9 cellular contexts compared by ENCODE assay signal in genomic region chr1:10939654-10940450, GRCh38.
DNase-seq lines count a peak whose midpoint lies in the region; FAIRE-seq and TF ChIP-seq lines count a peak whose summit lies in the region.
"Had no signal": no experiment of that assay in that cellular context is flagged by ENCODE, and none has a peak within 500 bp of the region (broad histone marks: within the 10 kb centered on the region; RNA-seq: fewer than 3 reads in every experiment).

No MANE protein-coding gene starts in this region.

- no peaks in the 10 kb centered on the region for H3K36me3 ChIP-seq in mammary epithelial cell (ENCODE audit: insufficient read depth, low read length)
- H3K36me3 ChIP-seq in breast epithelium, result no peaks in the 10 kb centered on the region
- no peaks in the 10 kb centered on the region for H3K36me3 ChIP-seq in OCI-LY7 (ENCODE audit: insufficient read depth, low read length)
- H3K36me3 ChIP-seq in H1 (ENCODE audit: control insufficient read depth in 2 of 4, insufficient read depth in 4 of 4, low read length in 3 of 4), result no peaks in the 10 kb centered on the region
- H3K36me3 ChIP-seq: BE2C had no signal

- H3K27me3 Mint-ChIP-seq in type B pancreatic cell, result peaks cover 16% of the 10 kb centered on the region

- H3K4me1 Mint-ChIP-seq in type B pancreatic cell (ENCODE audit: unreplicated experiment), result peaks cover 23% of the 10 kb centered on the region

- no peaks in the 10 kb centered on the region for H3K79me1 ChIP-seq in H1 (ENCODE audit: low read depth, low read length)

- 0 out of 2 replicates have a peak overlapping the region, but pooled peaks have one; percentile 27 for H2BK12ac ChIP-seq in H1 (ENCODE audit: low read depth, low read length)

- no peak overlapping the region for H2BK120ac ChIP-seq in H1 (replicated peaks; ENCODE audit: low read depth, low read length)

- WGBS in mammary epithelial cell (ENCODE audit: low coverage, missing lambda C conversion rate), result 58% methylated on average over 17 of the region's 20 CpGs
- 86% methylated on average over 20 of the region's 20 CpGs; no CpG with 5 or more reads in 1 of the 2 experiments for WGBS in H1 (ENCODE audit: extremely low coverage in 1 of 2, insufficient coverage in 1 of 2, insufficient read length in 1 of 2, insufficient replicate concordance in 2 of 2, low coverage in 1 of 2, low lambda C conversion rate in 2 of 2, missing lambda C conversion rate in 1 of 2), 2 experiments

- H3K4me3 Mint-ChIP-seq in type B pancreatic cell, result peak overlapping the region; percentile 7

- no peak overlapping the region; the same call in 1 of the 2 replicates for H4K8ac ChIP-seq in H1 (ENCODE audit: extremely low read depth, insufficient read depth, low read length)

- H3K9me3 ChIP-seq in mammary epithelial cell (replicated peaks; ENCODE audit: insufficient read depth, low read length) (no peaks in the 10 kb centered on the region), breast epithelium (no peaks in the 10 kb centered on the region), OCI-LY7 (ENCODE audit: low read length) (no peaks in the 10 kb centered on the region), H1 (ENCODE audit: insufficient read depth in 2 of 2, low read depth in 1 of 2, low read length in 1 of 2) (no peaks in the 10 kb centered on the region)
- H3K9me3 ChIP-seq: BE2C had no signal

- no peak overlapping the region for H3K14ac ChIP-seq in H1 (ENCODE audit: insufficient read length)

- H3K18ac ChIP-seq in H1 (ENCODE audit: extremely low read depth, low read length), result peak overlapping the region; percentile 48

- POLR2A ChIA-PET in OCI-LY7 (lab: Charles Lee) (interaction anchor here (0.6 to 0.7 kb wide), 2 partner anchors 449 to 1131 kb away, joined by 3 read pairs; no protein-coding TSS in a partner anchor), H1 (lab: Charles Lee; ENCODE audit: partially characterized antibody) (no interaction called here)

- BruUV-seq in mammary epithelial cell (replicated peaks; lab: Mats Ljungman, UMichigan) (no TSS peak), OCI-LY7 (replicated peaks; lab: Mats Ljungman, UMichigan) (no TSS peak)

- no peaks in the 10 kb centered on the region for H3K23me2 ChIP-seq in H1 (ENCODE audit: low read depth, low read length)

- no peak overlapping the region for H2BK20ac ChIP-seq in H1 (ENCODE audit: low read length)

- H2BK5ac ChIP-seq in H1 (ENCODE audit: low read depth, low read length), result no peak overlapping the region

- H3K4ac ChIP-seq in H1 (replicated peaks; ENCODE audit: insufficient read length, low read depth, low read length), result no peak overlapping the region

- H3K27ac ChIP-seq in mammary epithelial cell (ENCODE audit: insufficient read depth, low read depth, low read length) (no peak overlapping the region), breast epithelium (no peak overlapping the region), OCI-LY7 (ENCODE audit: low read depth, low read length, poor library complexity, severe bottlenecking) (peak overlapping the region; percentile 11), H1 (ENCODE audit: low read depth, low read length) (no peak overlapping the region)

- H4K91ac ChIP-seq in H1 (replicated peaks; ENCODE audit: insufficient read length, low read length), result no peak overlapping the region

- FAIRE-seq in H1 (lab: Jason Lieb, UNC), result no peak

- H3K27me3 ChIP-seq in mammary epithelial cell (ENCODE audit: insufficient read depth, low read length) (no peaks in the 10 kb centered on the region), breast epithelium (no peaks in the 10 kb centered on the region), H1 (replicated peaks in 1 of 4; ENCODE audit: control insufficient read depth in 3 of 4, extremely low read depth in 1 of 4, insufficient read depth in 3 of 4, low read length in 3 of 4) (peaks cover 0 to 3% (median 0%) of the 10 kb centered on the region in 4 experiments; a peak in 2 of 7 replicates)
- H3K27me3 ChIP-seq: BE2C had no signal

- H4K5ac ChIP-seq in H1 (ENCODE audit: insufficient read length, low read depth, low read length), result no peak overlapping the region

- H3K4me2 ChIP-seq in mammary epithelial cell (ENCODE audit: insufficient read depth, low read depth, low read length) (no peak overlapping the region), OCI-LY7 (ENCODE audit: low read length) (peak overlapping the region; percentile 60), H1 (ENCODE audit: insufficient read depth in 1 of 2, low read depth in 2 of 2, low read length in 2 of 2) (no peak overlapping the region)

- dilution Hi-C loops in mammary epithelial cell (cut with HindIII; ENCODE audit: low sequenced_read_pairs), result no loop called here

- no peaks in the 10 kb centered on the region for H3K9me3 Mint-ChIP-seq in type B pancreatic cell

- no peak overlapping the region for H3K9ac ChIP-seq in mammary epithelial cell (ENCODE audit: insufficient read depth, low read length)
- H3K9ac ChIP-seq in H1 (replicated peaks in 1 of 4; ENCODE audit: extremely low read depth in 1 of 4, low read depth in 3 of 4, low read length in 3 of 4), result no peak overlapping the region

- H2AK5ac ChIP-seq in H1 (ENCODE audit: low read depth, low read length), result no peak overlapping the region

- no peaks in the 10 kb centered on the region for H3K36me3 Mint-ChIP-seq in type B pancreatic cell

- H3K56ac ChIP-seq in H1 (replicated peaks; ENCODE audit: insufficient read length, low read depth, low read length), result no peak overlapping the region

- no peak overlapping the region for H3K23ac ChIP-seq in H1 (ENCODE audit: insufficient read length)

- TF ChIP-seq CTCF in mammary epithelial cell (conservative IDR thresholded peaks at IDR 0.05 in 1 of 2, IDR thresholded peaks at IDR 0.05 in 1 of 2; ENCODE audit: extremely low read depth in 1 of 2, insufficient read depth in 1 of 2, low read depth in 1 of 2, low read length in 2 of 2), result no peak
- TF ChIP-seq CTCF in breast epithelium (IDR thresholded peaks at IDR 0.05), result no peak
- no peak for TF ChIP-seq CTCF in OCI-LY7 (conservative IDR thresholded peaks at IDR 0.05; ENCODE audit: low read length)
- TF ChIP-seq CTCF in H1 (IDR thresholded peaks at IDR 0.05; ENCODE audit: control extremely low read depth in 1 of 3, insufficient read depth in 1 of 3, low read depth in 1 of 3, low read length in 3 of 3), result no peak
- no peak for TF ChIP-seq CTCF in type B pancreatic cell (conservative IDR thresholded peaks at IDR 0.05)

- CTCF ChIA-PET in mammary epithelial cell (lab: Charles Lee; ENCODE audit: low non-redundant PET) (no interaction called here), OCI-LY7 (lab: Charles Lee; ENCODE audit: unreplicated experiment) (interaction anchor here (0.7 kb wide), 1 partner anchor 27 kb away, joined by 4 read pairs; no protein-coding TSS in a partner anchor), H1 (lab: Charles Lee; ENCODE audit: partially characterized antibody) (interaction anchor here (0.6 to 1.8 kb wide), 4 partner anchors 18 to 403 kb away, joined by 3 to 6 read pairs (median 4); no protein-coding TSS in a partner anchor)

- in situ Hi-C loops in mammary epithelial cell (cut with MboI; ENCODE audit: low sequenced_read_pairs in 2 of 2), result no loop called here

- no peak for TF ChIP-seq POLR2A in breast epithelium (IDR thresholded peaks at IDR 0.05)
- no peak for TF ChIP-seq POLR2A in H1 (IDR thresholded peaks at IDR 0.05; ENCODE audit: control extremely low read depth in 1 of 2, low read depth in 2 of 2, low read length in 2 of 2)

- intact Hi-C loops in mammary epithelial cell (cut with micrococcal nuclease), result loop anchor here (10.0 kb wide), 1 partner anchor 245 kb away; no protein-coding TSS in a partner anchor
- intact Hi-C loops in breast epithelium (cut with DNase I; ENCODE audit: low total_unique reads), result no loop called here
- intact Hi-C loops in OCI-LY7 (cut with micrococcal nuclease; ENCODE audit: unreplicated experiment), result loop anchor here (1.0 to 2.0 kb wide), 2 partner anchors 248 to 445 kb away; no protein-coding TSS in a partner anchor

- H2BK15ac ChIP-seq in H1 (ENCODE audit: low read length), result no peak overlapping the region

- DNase-seq in mammary epithelial cell, result no peak
- no peak for DNase-seq in breast epithelium (ENCODE audit: low spot score in 2 of 2)
- DNase-seq in OCI-LY7 (ENCODE audit: low spot score), result peak; percentile 74
- no peak for DNase-seq in H1 (ENCODE audit: low read depth in 1 of 2, low spot score in 2 of 2)
- DNase-seq in type B pancreatic cell (ENCODE audit: extremely low spot score, unreplicated experiment), result no peak
- DNase-seq in effector CD4-positive, alpha-beta T cell, result no peak
- DNase-seq in RKO (ENCODE audit: low spot score), result no peak
- no peak for DNase-seq in NCI-H1048 (lab: John Stamatoyannopoulos, UW)
- DNase-seq: BE2C had no signal

- H3K79me2 ChIP-seq in mammary epithelial cell (ENCODE audit: insufficient read depth, low read length) (no peaks in the 10 kb centered on the region), OCI-LY7 (ENCODE audit: insufficient read depth, low read depth, low read length) (no peaks in the 10 kb centered on the region), H1 (ENCODE audit: control insufficient read depth in 1 of 2, insufficient read depth in 2 of 2, low read length in 2 of 2) (no peaks in the 10 kb centered on the region)

- TF ChIP-seq RAD21 in H1 (IDR thresholded peaks at IDR 0.05 in 1 of 2, conservative IDR thresholded peaks at IDR 0.05 in 1 of 2; ENCODE audit: low read depth in 2 of 2, low read length in 2 of 2), result no peak

- H4K20me1 ChIP-seq in mammary epithelial cell (ENCODE audit: insufficient read depth, low read length), result no peaks in the 10 kb centered on the region
- no peaks in the 10 kb centered on the region for H4K20me1 ChIP-seq in OCI-LY7 (ENCODE audit: insufficient read depth, low read length)
- H4K20me1 ChIP-seq in H1 (replicated peaks in 1 of 2; ENCODE audit: control insufficient read depth in 1 of 2, insufficient read depth in 2 of 2, low read length in 2 of 2), result no peaks in the 10 kb centered on the region

- H3K4me1 ChIP-seq in mammary epithelial cell (ENCODE audit: insufficient read depth, low read length), result peaks cover 4% of the 10 kb centered on the region
- no peaks in the 10 kb centered on the region for H3K4me1 ChIP-seq in breast epithelium
- peaks cover 48% of the 10 kb centered on the region for H3K4me1 ChIP-seq in OCI-LY7 (ENCODE audit: insufficient read depth, low read length, poor library complexity, severe bottlenecking)
- H3K4me1 ChIP-seq in H1 (replicated peaks in 1 of 4; ENCODE audit: control insufficient read depth in 3 of 4, insufficient read depth in 4 of 4, low read length in 3 of 4), result peaks cover 0 to 12% (median 3%) of the 10 kb centered on the region in 4 experiments; a peak in 4 of 7 replicates
- H3K4me1 ChIP-seq: BE2C had no signal

- no peak for TF ChIP-seq EP300 in H1 (IDR thresholded peaks at IDR 0.05; ENCODE audit: borderline replicate concordance in 1 of 2, low read depth in 2 of 2, low read length in 2 of 2)

- H2AFZ ChIP-seq in mammary epithelial cell (ENCODE audit: low read depth, low read length), result peak overlapping the region; percentile 5
- H2AFZ ChIP-seq in OCI-LY7 (ENCODE audit: low read length), result peak overlapping the region; percentile 83
- H2AFZ ChIP-seq in H1 (ENCODE audit: low read length), result no peak overlapping the region

- H3K9me2 ChIP-seq in OCI-LY7 (ENCODE audit: insufficient read depth, low read length), result no peaks in the 10 kb centered on the region

- H3K27ac Mint-ChIP-seq in type B pancreatic cell, result no peak overlapping the region

- H3K4me3 ChIP-seq in mammary epithelial cell (replicated peaks in 1 of 3; ENCODE audit: insufficient read depth in 1 of 3, low read depth in 2 of 3, low read length in 3 of 3) (no peak overlapping the region), breast epithelium (peak overlapping the region in 1 of 3 donors; percentile 28), OCI-LY7 (ENCODE audit: low read depth, low read length, poor library complexity, severe bottlenecking) (peak overlapping the region; percentile 28), H1 (ENCODE audit: extremely low read depth in 1 of 4, insufficient read depth in 2 of 4, low read depth in 3 of 4, low read length in 4 of 4) (no peak overlapping the region)
